ENCODE assay signal across 1 cellular context in the genomic region with DNA sequence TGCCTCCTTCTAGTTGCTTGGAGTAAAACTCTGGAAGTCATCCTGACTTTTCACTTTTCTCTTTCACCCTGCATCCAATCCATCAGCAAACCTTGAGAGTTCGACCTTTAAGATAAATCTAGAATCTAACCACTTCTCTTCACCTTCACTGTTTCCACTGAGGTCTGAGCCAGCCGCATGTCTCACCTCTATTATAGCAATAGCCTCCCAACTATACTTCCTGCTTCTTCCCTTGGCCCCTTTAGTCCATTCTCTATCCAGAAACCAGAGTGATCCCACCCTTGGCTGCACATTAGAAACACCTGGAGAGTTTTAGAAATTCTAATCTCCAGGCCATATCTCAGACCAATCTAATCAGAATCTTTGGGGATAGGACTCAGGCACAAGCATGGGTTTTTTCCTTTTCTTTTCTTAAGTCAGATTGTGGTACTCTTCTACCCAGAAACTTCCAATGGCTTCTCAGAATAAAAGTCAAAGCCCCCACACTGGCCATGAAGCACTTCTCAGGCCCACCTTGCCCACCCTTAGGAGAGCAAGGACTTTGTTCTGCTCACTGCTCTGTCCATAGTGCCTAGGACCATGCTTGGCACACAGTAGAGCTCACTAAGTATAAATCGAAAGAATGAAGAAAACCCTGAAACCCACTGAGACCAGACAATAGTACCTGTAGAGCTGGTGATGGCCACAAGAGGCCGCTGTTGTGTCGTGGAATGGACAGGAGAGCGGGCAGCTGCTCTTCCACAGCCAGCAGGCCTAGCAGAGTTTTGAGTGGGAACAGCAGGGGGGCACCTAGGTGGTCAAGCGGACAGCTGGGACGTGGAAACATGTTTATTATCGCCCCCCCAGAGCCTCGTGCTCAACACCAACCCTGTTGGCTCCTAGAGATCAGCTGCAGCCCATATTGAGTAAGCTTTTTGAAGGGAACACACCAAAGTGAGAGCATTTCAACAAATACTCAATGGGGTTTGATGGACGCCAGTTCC.
TF ChIP-seq lines count a peak whose summit lies in the region.

No MANE protein-coding gene starts in this region.

TF ChIP-seq in HEK293, 187 proteins besides CTCF, POLR2A, EP300 and RAD21 (continued from another document):
- TF ChIP-seq ZNF558 (tag by site-specific recombination; IDR thresholded peaks at IDR 0.05), result no peak
- peak; percentile 89 for TF ChIP-seq GLIS1 (tag by site-specific recombination; IDR thresholded peaks at IDR 0.05)
- TF ChIP-seq MYNN (tag by site-specific recombination; IDR thresholded peaks at IDR 0.05; ENCODE audit: borderline replicate concordance), result no peak
- no peak for TF ChIP-seq ZNF354C (tag by site-specific recombination; IDR thresholded peaks at IDR 0.05; ENCODE audit: borderline replicate concordance, low read depth)
- TF ChIP-seq KLF7 (tag by site-specific recombination; IDR thresholded peaks at IDR 0.05; ENCODE audit: borderline replicate concordance), result no peak
- no peak for TF ChIP-seq ZNF555 (tag by site-specific recombination; conservative IDR thresholded peaks at IDR 0.05)
- no peak for TF ChIP-seq ZNF626 (tag by site-specific recombination; IDR thresholded peaks at IDR 0.05)
- TF ChIP-seq ZNF140 (tag by site-specific recombination; IDR thresholded peaks at IDR 0.05), result no peak
- TF ChIP-seq SP3 (tag by site-specific recombination; IDR thresholded peaks at IDR 0.05), result no peak
- TF ChIP-seq, protein P1, sequence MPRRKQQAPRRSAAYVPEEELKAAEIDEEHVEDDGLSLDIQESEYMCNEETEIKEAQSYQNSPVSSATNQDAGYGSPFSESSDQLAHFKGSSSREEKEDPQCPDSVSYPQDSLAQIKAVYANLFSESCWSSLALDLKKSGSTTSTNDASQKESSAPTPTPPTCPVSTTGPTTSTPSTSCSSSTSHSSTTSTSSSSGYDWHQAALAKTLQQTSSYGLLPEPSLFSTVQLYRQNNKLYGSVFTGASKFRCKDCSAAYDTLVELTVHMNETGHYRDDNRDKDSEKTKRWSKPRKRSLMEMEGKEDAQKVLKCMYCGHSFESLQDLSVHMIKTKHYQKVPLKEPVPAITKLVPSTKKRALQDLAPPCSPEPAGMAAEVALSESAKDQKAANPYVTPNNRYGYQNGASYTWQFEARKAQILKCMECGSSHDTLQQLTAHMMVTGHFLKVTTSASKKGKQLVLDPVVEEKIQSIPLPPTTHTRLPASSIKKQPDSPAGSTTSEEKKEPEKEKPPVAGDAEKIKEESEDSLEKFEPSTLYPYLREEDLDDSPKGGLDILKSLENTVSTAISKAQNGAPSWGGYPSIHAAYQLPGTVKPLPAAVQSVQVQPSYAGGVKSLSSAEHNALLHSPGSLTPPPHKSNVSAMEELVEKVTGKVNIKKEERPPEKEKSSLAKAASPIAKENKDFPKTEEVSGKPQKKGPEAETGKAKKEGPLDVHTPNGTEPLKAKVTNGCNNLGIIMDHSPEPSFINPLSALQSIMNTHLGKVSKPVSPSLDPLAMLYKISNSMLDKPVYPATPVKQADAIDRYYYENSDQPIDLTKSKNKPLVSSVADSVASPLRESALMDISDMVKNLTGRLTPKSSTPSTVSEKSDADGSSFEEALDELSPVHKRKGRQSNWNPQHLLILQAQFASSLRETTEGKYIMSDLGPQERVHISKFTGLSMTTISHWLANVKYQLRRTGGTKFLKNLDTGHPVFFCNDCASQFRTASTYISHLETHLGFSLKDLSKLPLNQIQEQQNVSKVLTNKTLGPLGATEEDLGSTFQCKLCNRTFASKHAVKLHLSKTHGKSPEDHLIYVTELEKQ (tag by site-specific recombination; IDR thresholded peaks at IDR 0.05; ENCODE audit: borderline replicate concordance), result no peak
- no peak for TF ChIP-seq ZNF426 (tag by site-specific recombination; IDR thresholded peaks at IDR 0.05)
- peak; percentile 95 for TF ChIP-seq ZNF654 (tag by site-specific recombination; IDR thresholded peaks at IDR 0.05; ENCODE audit: low read depth)
- no peak for TF ChIP-seq ZNF202 (tag by site-specific recombination; IDR thresholded peaks at IDR 0.05; ENCODE audit: borderline replicate concordance)
- TF ChIP-seq, protein P2, sequence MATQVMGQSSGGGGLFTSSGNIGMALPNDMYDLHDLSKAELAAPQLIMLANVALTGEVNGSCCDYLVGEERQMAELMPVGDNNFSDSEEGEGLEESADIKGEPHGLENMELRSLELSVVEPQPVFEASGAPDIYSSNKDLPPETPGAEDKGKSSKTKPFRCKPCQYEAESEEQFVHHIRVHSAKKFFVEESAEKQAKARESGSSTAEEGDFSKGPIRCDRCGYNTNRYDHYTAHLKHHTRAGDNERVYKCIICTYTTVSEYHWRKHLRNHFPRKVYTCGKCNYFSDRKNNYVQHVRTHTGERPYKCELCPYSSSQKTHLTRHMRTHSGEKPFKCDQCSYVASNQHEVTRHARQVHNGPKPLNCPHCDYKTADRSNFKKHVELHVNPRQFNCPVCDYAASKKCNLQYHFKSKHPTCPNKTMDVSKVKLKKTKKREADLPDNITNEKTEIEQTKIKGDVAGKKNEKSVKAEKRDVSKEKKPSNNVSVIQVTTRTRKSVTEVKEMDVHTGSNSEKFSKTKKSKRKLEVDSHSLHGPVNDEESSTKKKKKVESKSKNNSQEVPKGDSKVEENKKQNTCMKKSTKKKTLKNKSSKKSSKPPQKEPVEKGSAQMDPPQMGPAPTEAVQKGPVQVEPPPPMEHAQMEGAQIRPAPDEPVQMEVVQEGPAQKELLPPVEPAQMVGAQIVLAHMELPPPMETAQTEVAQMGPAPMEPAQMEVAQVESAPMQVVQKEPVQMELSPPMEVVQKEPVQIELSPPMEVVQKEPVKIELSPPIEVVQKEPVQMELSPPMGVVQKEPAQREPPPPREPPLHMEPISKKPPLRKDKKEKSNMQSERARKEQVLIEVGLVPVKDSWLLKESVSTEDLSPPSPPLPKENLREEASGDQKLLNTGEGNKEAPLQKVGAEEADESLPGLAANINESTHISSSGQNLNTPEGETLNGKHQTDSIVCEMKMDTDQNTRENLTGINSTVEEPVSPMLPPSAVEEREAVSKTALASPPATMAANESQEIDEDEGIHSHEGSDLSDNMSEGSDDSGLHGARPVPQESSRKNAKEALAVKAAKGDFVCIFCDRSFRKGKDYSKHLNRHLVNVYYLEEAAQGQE (tag by site-specific recombination; IDR thresholded peaks at IDR 0.05), result 0 out of 2 replicates have a peak, but pooled peaks have one; percentile 18
- TF ChIP-seq ZNF660 (tag by site-specific recombination; IDR thresholded peaks at IDR 0.05), result peak; percentile 66; the same call in 1 of the 2 replicates
- TF ChIP-seq ZNF114 (tag by site-specific recombination; IDR thresholded peaks at IDR 0.05), result no peak
- peak; percentile 35; the same call in 1 of the 2 replicates for TF ChIP-seq ZBTB17 (tag by site-specific recombination; IDR thresholded peaks at IDR 0.05)
- TF ChIP-seq, protein P3, sequence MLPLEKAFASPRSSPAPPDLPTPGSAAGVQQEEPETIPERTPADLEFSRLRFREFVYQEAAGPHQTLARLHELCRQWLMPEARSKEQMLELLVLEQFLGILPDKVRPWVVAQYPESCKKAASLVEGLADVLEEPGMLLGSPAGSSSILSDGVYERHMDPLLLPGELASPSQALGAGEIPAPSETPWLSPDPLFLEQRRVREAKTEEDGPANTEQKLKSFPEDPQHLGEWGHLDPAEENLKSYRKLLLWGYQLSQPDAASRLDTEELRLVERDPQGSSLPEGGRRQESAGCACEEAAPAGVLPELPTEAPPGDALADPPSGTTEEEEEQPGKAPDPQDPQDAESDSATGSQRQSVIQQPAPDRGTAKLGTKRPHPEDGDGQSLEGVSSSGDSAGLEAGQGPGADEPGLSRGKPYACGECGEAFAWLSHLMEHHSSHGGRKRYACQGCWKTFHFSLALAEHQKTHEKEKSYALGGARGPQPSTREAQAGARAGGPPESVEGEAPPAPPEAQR (tag by site-specific recombination; IDR thresholded peaks at IDR 0.05), result no peak
- no peak for TF ChIP-seq ZNF292 (tag by site-specific recombination; IDR thresholded peaks at IDR 0.05; ENCODE audit: borderline replicate concordance, low read depth)
- peak; percentile 57; the same call in 1 of the 2 replicates for TF ChIP-seq SCRT1 (tag by site-specific recombination; IDR thresholded peaks at IDR 0.05; ENCODE audit: borderline replicate concordance)
- peak; percentile 43 for TF ChIP-seq ZNF341 (tag by site-specific recombination; IDR thresholded peaks at IDR 0.05; ENCODE audit: low read depth)
- no peak for TF ChIP-seq ZNF624 (tag by site-specific recombination; IDR thresholded peaks at IDR 0.05)
- TF ChIP-seq HOXC10 (CRISPR knock-in tag; IDR thresholded peaks at IDR 0.05), result no peak
- TF ChIP-seq FEZF1 (tag by site-specific recombination; IDR thresholded peaks at IDR 0.05), result peak; percentile 40
